9 cellular contexts compared by ENCODE assay signal in genomic region chr18:805755-806110, GRCh38. TPM values are rescaled to one million over a fixed set of nuclear protein-coding genes. Genes with fewer than 3 reads are reported as not detected.
DNase-seq lines count a peak whose midpoint lies in the region; ATAC-seq, FAIRE-seq and TF ChIP-seq lines count a peak whose summit lies in the region.
"Had no signal": no experiment of that assay in that cellular context is flagged by ENCODE, and none has a peak within 500 bp of the region (broad histone marks: within the 10 kb centered on the region; RNA-seq: fewer than 3 reads in every experiment).

No MANE protein-coding gene starts in this region.

- POLR2A ChIA-PET in activated CD4-positive, alpha-beta T cell treated with anti-CD3 and anti-CD28 coated beads for 36 hours (lab: Charles Lee), result interaction anchor here (0.6 kb wide), 1 partner anchor 51 kb away, joined by 3 read pairs; no protein-coding TSS in a partner anchor

- peak overlapping the region; percentile 19 for H3K4me3 ChIP-seq in parathyroid adenoma (ENCODE audit: low read depth, low read length)

- H3K79me2 ChIP-seq in parathyroid adenoma, result peaks cover 48% of the 10 kb centered on the region

- H3K4me3 Mint-ChIP-seq in activated CD4-positive, alpha-beta T cell treated with anti-CD3 and anti-CD28 coated beads for 36 hours, result peak overlapping the region; percentile 43

- no peaks in the 10 kb centered on the region for H3K27me3 ChIP-seq in parathyroid adenoma (ENCODE audit: control insufficient read depth, insufficient read depth, low read length)

- no peak for TF ChIP-seq CTCF in parathyroid adenoma (IDR thresholded peaks at IDR 0.05)

- peaks cover 9% of the 10 kb centered on the region for H3K4me1 ChIP-seq in parathyroid adenoma

- H3K9me3 Mint-ChIP-seq in activated CD4-positive, alpha-beta T cell treated with anti-CD3 and anti-CD28 coated beads for 36 hours (ENCODE audit: low read depth), result no peaks in the 10 kb centered on the region

- no peak overlapping the region for H3K9ac ChIP-seq in parathyroid adenoma

- intact Hi-C loops in activated CD4-positive, alpha-beta T cell treated with anti-CD3 and anti-CD28 coated beads for 36 hours (cut with DNase I, micrococcal nuclease), result loop anchor here in 1 of 2 experiments (5.0 kb wide), 1 partner anchor 43 kb away; no protein-coding TSS in a partner anchor

- no peaks in the 10 kb centered on the region for H3K36me3 ChIP-seq in parathyroid adenoma (ENCODE audit: control insufficient read depth, insufficient read depth, low read length)

- H3K4me2 ChIP-seq in parathyroid adenoma (ENCODE audit: low read length), result peak overlapping the region; percentile 13

- no peaks in the 10 kb centered on the region for H3K27me3 Mint-ChIP-seq in activated CD4-positive, alpha-beta T cell treated with anti-CD3 and anti-CD28 coated beads for 36 hours

- DNase-seq in activated CD4-positive, alpha-beta T cell treated with anti-CD3 and anti-CD28 coated beads for 36 hours, result no peak
- DNase-seq in activated CD4-positive, alpha-beta T cell treated with anti-CD3 and anti-CD28 coated beads, Interleukin-2, amount 50 U/mL, for 4 hours, result no peak
- DNase-seq in NOMO-1 treated with DMSO at 0.1 percent for 48 hours (lab: John Stamatoyannopoulos, UW; ENCODE audit: unreplicated experiment) (peak; percentile 37), DMS79 treated with DMSO at 0.1 percent for 48 hours (lab: John Stamatoyannopoulos, UW) (no peak), frontal cortex (ENCODE audit: low spot score in 2 of 2) (no peak), T1000 (lab: John Stamatoyannopoulos, UW) (no peak)
- DNase-seq: amygdala had no signal

- H3K27ac ChIP-seq in parathyroid adenoma, result no peak overlapping the region

- FAIRE-seq in frontal cortex (lab: Jason Lieb, UNC), result no peak

- peak overlapping the region; percentile 40 for H3K27ac Mint-ChIP-seq in activated CD4-positive, alpha-beta T cell treated with anti-CD3 and anti-CD28 coated beads for 36 hours

- no peak overlapping the region for H2AFZ ChIP-seq in parathyroid adenoma

- CTCF ChIA-PET in activated CD4-positive, alpha-beta T cell treated with anti-CD3 and anti-CD28 coated beads for 36 hours (lab: Charles Lee), result interaction anchor here (0.6 to 1.9 kb wide), 3 partner anchors 8 to 91 kb away, joined by 3 to 7 read pairs (median 3); no protein-coding TSS in a partner anchor

- H3K4me1 Mint-ChIP-seq in activated CD4-positive, alpha-beta T cell treated with anti-CD3 and anti-CD28 coated beads for 36 hours, result peaks cover 61% of the 10 kb centered on the region

- no peak for ATAC-seq in activated CD4-positive, alpha-beta T cell treated with anti-CD3 and anti-CD28 coated beads for 36 hours
- ATAC-seq in HG02610 (IDR thresholded peaks at IDR 0.05; ENCODE audit: unreplicated experiment), result peak; percentile 18

- no peaks in the 10 kb centered on the region for H3K9me3 ChIP-seq in parathyroid adenoma (ENCODE audit: control insufficient read depth, low read length)

- peaks cover 2% of the 10 kb centered on the region for H3K36me3 Mint-ChIP-seq in activated CD4-positive, alpha-beta T cell treated with anti-CD3 and anti-CD28 coated beads for 36 hours (ENCODE audit: low read depth)

RNA-seq across cellular contexts. Expression of gene YES1, which starts 6.3 kb away (rescaled TPM):
- total RNA-seq in activated CD4-positive, alpha-beta T cell treated with anti-CD3 and anti-CD28 coated beads for 36 hours, result 10 to 100 TPM; 13.1 to 14.2 TPM
- 60.7 TPM for total RNA-seq in frontal cortex
